Comparison of ENCODE assay signal across 8 cellular contexts in genomic region chr2:17065536-17065935, GRCh38.
"Had no signal": no experiment of that assay in that cellular context is flagged by ENCODE, and none has a peak within 500 bp of the region (broad histone marks: within the 10 kb centered on the region; RNA-seq: fewer than 3 reads in every experiment).

No MANE protein-coding gene starts in this region.

- H3K27ac Mint-ChIP-seq: GM23338, H9, HFFc6, IgD-negative memory B cell had no signal

- DNase-seq: H9, HFFc6, KBM-7 had no signal

- H3K4me1 Mint-ChIP-seq: GM23338, IgD-negative memory B cell had no signal

- H3K4me3 ChIP-seq: GM23338 had no signal

- H3K27ac ChIP-seq: HL-60 had no signal

- H3K27me3 Mint-ChIP-seq: IgD-negative memory B cell had no signal

- ATAC-seq: GM23338, HCT116, HepG2 had no signal

- H3K4me3 Mint-ChIP-seq: GM23338, H9, HFFc6, IgD-negative memory B cell had no signal

- H3K9me3 Mint-ChIP-seq: IgD-negative memory B cell had no signal
